In genomic region chr1:234322979-234323378, GRCh38 we compare ENCODE assay signal across 7 cellular contexts. TPM values are rescaled to one million over a fixed set of nuclear protein-coding genes. Genes with fewer than 3 reads are reported as not detected.
A peak's percentile ranks its signal among the peaks of the same experiment; 100 is the strongest.
DNase-seq lines count a peak whose midpoint lies in the region; ATAC-seq, FAIRE-seq and TF ChIP-seq lines count a peak whose summit lies in the region.

No MANE protein-coding gene starts in this region.

- FAIRE-seq in GM12892 (lab: Jason Lieb, UNC) (peak; percentile 42), HTR-8/SVneo (lab: Jason Lieb, UNC) (no peak)

- TF ChIP-seq POLR2A in GM12892 (IDR thresholded peaks at IDR 0.05; ENCODE audit: low read depth, low read length) (no peak), NB4 (IDR thresholded peaks at IDR 0.05; ENCODE audit: extremely low read depth, insufficient read length) (no peak)

- no peak overlapping the region for H3K4me3 ChIP-seq in NB4 (ENCODE audit: low read depth, low read length)

- DNase-seq in GM12892 (ENCODE audit: insufficient read length): peak; percentile 24
- peak; percentile 78 for DNase-seq in NB4 (ENCODE audit: low read depth)
- DNase-seq in activated CD4-positive, alpha-beta T cell treated with anti-CD3 and anti-CD28 coated beads, Interleukin-2, amount 50 U/mL, for 4 hours: peak; percentile 44 to 49
- DNase-seq in glomerular endothelial cell (ENCODE audit: extremely low read depth, low read depth, low spot score): peak; percentile 18
- peak; percentile 13 for DNase-seq in stimulated activated CD8-positive, alpha-beta memory T cell treated with anti-CD3 and anti-CD28 coated beads, Interleukin-15, amount 100 ng/mL, for 1 hour (ENCODE audit: low read depth)
- DNase-seq in HTR-8/SVneo (ENCODE audit: insufficient read length, low spot score): no peak

- ATAC-seq in GM21528 (IDR thresholded peaks at IDR 0.05; ENCODE audit: low FRiP score, unreplicated experiment): no peak

- peak; percentile 77 for TF ChIP-seq CTCF in NB4 (IDR thresholded peaks at IDR 0.05; ENCODE audit: low read depth, low read length)

RNA-seq across cellular contexts. Expression of gene COA6, which starts 50.3 kb away (rescaled TPM):
- 64.0 TPM for polyA plus RNA-seq in GM12892 (2012; ENCODE audit: missing spikeins)
- 20.7 and 22.7 TPM in 2 replicates for total RNA-seq in glomerular endothelial cell
